9 cellular contexts compared by ENCODE assay signal in genomic region chr4:54225671-54226398, GRCh38. TPM values are rescaled to one million over a fixed set of nuclear protein-coding genes. Genes with fewer than 3 reads are reported as not detected.
A peak's percentile ranks its signal among the peaks of the same experiment; 100 is the strongest.
DNase-seq lines count a peak whose midpoint lies in the region; ATAC-seq, FAIRE-seq and TF ChIP-seq lines count a peak whose summit lies in the region.
"Had no signal": no experiment of that assay in that cellular context is flagged by ENCODE, and none has a peak within 500 bp of the region (broad histone marks: within the 10 kb centered on the region; RNA-seq: fewer than 3 reads in every experiment).

No MANE protein-coding gene starts in this region.

- POLR2A ChIA-PET in PC-9 (lab: Charles Lee; ENCODE audit: unreplicated experiment) = no interaction called here

- peak overlapping the region; percentile 1 for H2AFZ ChIP-seq in mammary epithelial cell (ENCODE audit: low read depth, low read length)
- no peak overlapping the region for H2AFZ ChIP-seq in PC-9

- H3K79me2 ChIP-seq in mammary epithelial cell (ENCODE audit: insufficient read depth, low read length) (no peaks in the 10 kb centered on the region), PC-9 (ENCODE audit: low read depth) (no peaks in the 10 kb centered on the region)

- no TSS peak for BruUV-seq in mammary epithelial cell (replicated peaks; lab: Mats Ljungman, UMichigan)
- no TSS peak for BruUV-seq in PC-9 (replicated peaks; lab: Mats Ljungman, UMichigan)

- dilution Hi-C loops in mammary epithelial cell (cut with HindIII; ENCODE audit: low sequenced_read_pairs) = no loop called here

- no peaks in the 10 kb centered on the region for H3K9me3 ChIP-seq in mammary epithelial cell (replicated peaks; ENCODE audit: insufficient read depth, low read length)
- no peaks in the 10 kb centered on the region for H3K9me3 ChIP-seq in kidney (ENCODE audit: control insufficient read depth in 1 of 2, low read length in 2 of 2)
- no peaks in the 10 kb centered on the region for H3K9me3 ChIP-seq in subcutaneous abdominal adipose tissue (ENCODE audit: control insufficient read depth in 5 of 5, low read length in 5 of 5)
- H3K9me3 ChIP-seq in PC-9 (ENCODE audit: insufficient read depth, low read depth) = no peaks in the 10 kb centered on the region

- H3K4me2 ChIP-seq in mammary epithelial cell (ENCODE audit: insufficient read depth, low read depth, low read length) (no peak overlapping the region), PC-9 (no peak overlapping the region)

- no peaks in the 10 kb centered on the region for H3F3A ChIP-seq in PC-9 (ENCODE audit: insufficient read depth, low read depth)

- no peak for FAIRE-seq in kidney (lab: Jason Lieb, UNC)

- ATAC-seq in HG03571 (IDR thresholded peaks at IDR 0.05; ENCODE audit: unreplicated experiment) = no peak

- H3K4me3 ChIP-seq in mammary epithelial cell (replicated peaks in 1 of 3; ENCODE audit: insufficient read depth in 1 of 3, low read depth in 2 of 3, low read length in 3 of 3) (no peak overlapping the region), kidney (ENCODE audit: low read length in 2 of 2) (peak overlapping the region; percentile 34 to 66), subcutaneous abdominal adipose tissue (ENCODE audit: low read depth in 1 of 5, low read length in 5 of 5) (peak overlapping the region; percentile 61 to 73 (median 64)), PC-9 (no peak overlapping the region)

- no peak overlapping the region for H3K27ac ChIP-seq in mammary epithelial cell (ENCODE audit: insufficient read depth, low read depth, low read length)
- no peak overlapping the region for H3K27ac ChIP-seq in kidney (ENCODE audit: low read depth in 2 of 2, low read length in 2 of 2)
- peak overlapping the region; percentile 16 for H3K27ac ChIP-seq in subcutaneous abdominal adipose tissue (ENCODE audit: low read depth, low read length)
- H3K27ac ChIP-seq in caudate nucleus (ENCODE audit: low read depth, low read length) = no peak overlapping the region
- no peak overlapping the region for H3K27ac ChIP-seq in PC-9

- H3K4me1 ChIP-seq in mammary epithelial cell (ENCODE audit: insufficient read depth, low read length) (peaks cover 23% of the 10 kb centered on the region), kidney (ENCODE audit: control insufficient read depth in 1 of 2, insufficient read depth in 1 of 2, low read depth in 1 of 2, low read length in 2 of 2) (peaks cover 12 to 13% of the 10 kb centered on the region in 2 donors), subcutaneous abdominal adipose tissue (ENCODE audit: control insufficient read depth in 5 of 5, insufficient read depth in 5 of 5, low read length in 5 of 5) (peaks cover 1 to 45% (median 42%) of the 10 kb centered on the region in 5 donors), PC-9 (replicated peaks; ENCODE audit: insufficient read depth) (no peaks in the 10 kb centered on the region)

- no peaks in the 10 kb centered on the region for H3K36me3 Mint-ChIP-seq in T-helper 1 cell treated with Interleukin-12 subunit alpha and Interleukin-12 subunit beta and Interleukin-4 antibody, amounts not matched to agents 30 μg/mL and 1 μg/mL, for 36 hours (ENCODE audit: low read depth)

- peaks cover 76% of the 10 kb centered on the region for H3K27me3 Mint-ChIP-seq in T-helper 1 cell treated with Interleukin-12 subunit alpha and Interleukin-12 subunit beta and Interleukin-4 antibody, amounts not matched to agents 30 μg/mL and 1 μg/mL, for 36 hours (ENCODE audit: low read depth)

- H3K27ac Mint-ChIP-seq in T-helper 1 cell treated with Interleukin-12 subunit alpha and Interleukin-12 subunit beta and Interleukin-4 antibody, amounts not matched to agents 30 μg/mL and 1 μg/mL, for 36 hours = no peak overlapping the region

- DNase-seq in T-helper 1 cell (no peak), mammary epithelial cell (no peak), kidney (peak; percentile 60), caudate nucleus (lab: John Stamatoyannopoulos, UW) (no peak), PC-9 (no peak)
- DNase-seq: HCEC 1CT had no signal

- H3K9ac ChIP-seq in mammary epithelial cell (ENCODE audit: insufficient read depth, low read length) (no peak overlapping the region), kidney (ENCODE audit: low read length in 2 of 2) (peak overlapping the region in 1 of 2 donors; percentile 15), subcutaneous abdominal adipose tissue (ENCODE audit: low read length in 5 of 5) (peak overlapping the region in 3 of 5 donors; percentile 51 to 56 (median 52))

- H3K27me3 ChIP-seq in mammary epithelial cell (ENCODE audit: insufficient read depth, low read length) = peaks cover 9% of the 10 kb centered on the region
- H3K27me3 ChIP-seq in subcutaneous abdominal adipose tissue (ENCODE audit: control insufficient read depth in 5 of 5, insufficient read depth in 4 of 5, low read length in 5 of 5) = peaks cover 36 to 69% (median 53%) of the 10 kb centered on the region in 5 donors
- H3K27me3 ChIP-seq in PC-9 (ENCODE audit: insufficient read depth, low read depth) = no peaks in the 10 kb centered on the region

- intact Hi-C loops in mammary epithelial cell (cut with micrococcal nuclease) = no loop called here
- intact Hi-C loops in kidney (cut with DNase I) = loop anchor here (10.0 kb wide), 1 partner anchor 311 kb away; no protein-coding TSS in a partner anchor
- intact Hi-C loops in PC-9 (cut with micrococcal nuclease; ENCODE audit: unreplicated experiment) = no loop called here

- H3K36me3 ChIP-seq in mammary epithelial cell (ENCODE audit: insufficient read depth, low read length) (no peaks in the 10 kb centered on the region), kidney (ENCODE audit: control insufficient read depth in 1 of 2, insufficient read depth in 2 of 2, low read length in 2 of 2) (no peaks in the 10 kb centered on the region), subcutaneous abdominal adipose tissue (ENCODE audit: control insufficient read depth in 5 of 5, insufficient read depth in 5 of 5, low read length in 5 of 5) (no peaks in the 10 kb centered on the region), PC-9 (ENCODE audit: low read depth) (no peaks in the 10 kb centered on the region)

- H4K20me1 ChIP-seq in mammary epithelial cell (ENCODE audit: insufficient read depth, low read length) (no peaks in the 10 kb centered on the region), PC-9 (ENCODE audit: insufficient read depth) (no peaks in the 10 kb centered on the region)

- H3K4me1 Mint-ChIP-seq in T-helper 1 cell treated with Interleukin-12 subunit alpha and Interleukin-12 subunit beta and Interleukin-4 antibody, amounts not matched to agents 30 μg/mL and 1 μg/mL, for 36 hours (ENCODE audit: low read depth) = peaks cover 16% of the 10 kb centered on the region

- TF ChIP-seq CTCF in mammary epithelial cell (conservative IDR thresholded peaks at IDR 0.05 in 1 of 2, IDR thresholded peaks at IDR 0.05 in 1 of 2; ENCODE audit: extremely low read depth in 1 of 2, insufficient read depth in 1 of 2, low read depth in 1 of 2, low read length in 2 of 2) (no peak), kidney (IDR thresholded peaks at IDR 0.05; ENCODE audit: borderline replicate concordance, extremely low read depth, insufficient read depth) (no peak), PC-9 (conservative IDR thresholded peaks at IDR 0.05) (no peak)

- H3K9me2 ChIP-seq in PC-9 (ENCODE audit: insufficient read depth) = no peaks in the 10 kb centered on the region

- H3K4me3 Mint-ChIP-seq in T-helper 1 cell treated with Interleukin-12 subunit alpha and Interleukin-12 subunit beta and Interleukin-4 antibody, amounts not matched to agents 30 μg/mL and 1 μg/mL, for 36 hours = peak overlapping the region; percentile 40

- in situ Hi-C loops in mammary epithelial cell (cut with MboI; ENCODE audit: low sequenced_read_pairs in 2 of 2) = loop anchor here (5.0 to 25.0 kb wide), 8 partner anchors 319 to 1989 kb away; partner anchors contain the start of gene LNX1 (in 1 of the 2)

- CTCF ChIA-PET in mammary epithelial cell (lab: Charles Lee; ENCODE audit: low non-redundant PET) = no interaction called here
- CTCF ChIA-PET in PC-9 (lab: Charles Lee) = no interaction called here

- WGBS in mammary epithelial cell (ENCODE audit: low coverage, missing lambda C conversion rate) = 69% methylated on average over 28 of the region's 32 CpGs

- H3K9me3 Mint-ChIP-seq in T-helper 1 cell treated with Interleukin-12 subunit alpha and Interleukin-12 subunit beta and Interleukin-4 antibody, amounts not matched to agents 30 μg/mL and 1 μg/mL, for 36 hours = no peaks in the 10 kb centered on the region

RNA-seq across cellular contexts. Expression of gene PDGFRA, which starts 3.3 kb away (rescaled TPM):
- 1 to 10 TPM in 1 of 2 donors, under 1 TPM in 1; 0.33 to 2.2 TPM for total RNA-seq in mammary epithelial cell
- 0.20 TPM for polyA plus RNA-seq in mammary epithelial cell
- not detected for polyA minus RNA-seq in mammary epithelial cell
- total RNA-seq in kidney = 71.0 TPM
- polyA plus RNA-seq in kidney (ENCODE audit: insufficient read depth, low read depth, low replicate concordance) = 12.3 TPM
- total RNA-seq in PC-9 (2021) = not detected in 2 replicates

Comparison
In these comparisons a context has a peak if more than half of its experiments do, and no peak if none do; other contexts are left out.
1. H3K4me3 ChIP-seq: peak in kidney (2 of 2) and subcutaneous abdominal adipose tissue (5 of 5); none in mammary epithelial cell (0 of 3) and PC-9 (single experiment).
2. RNA of gene PDGFRA, which starts 3.3 kb away (total RNA-seq): 71.0 TPM in kidney (single experiment); 0.33 to 2.2 TPM in mammary epithelial cell and not detected in PC-9; every median in the first group is over 10 times any median in the second.